Comparison of ENCODE assay signal across 33 cellular contexts in genomic region chr4:21952549-21952948, GRCh38. TPM values are rescaled to one million over a fixed set of nuclear protein-coding genes. Genes with fewer than 3 reads are reported as not detected.
DNase-seq lines count a peak whose midpoint lies in the region; ATAC-seq and TF ChIP-seq lines count a peak whose summit lies in the region.
"Had no signal": no experiment of that assay in that cellular context is flagged by ENCODE, and none has a peak within 500 bp of the region (broad histone marks: within the 10 kb centered on the region; RNA-seq: fewer than 3 reads in every experiment).

No MANE protein-coding gene starts in this region.

- H3K79me2 ChIP-seq in ACC112 (ENCODE audit: control insufficient read depth, insufficient read depth, low read length, unreplicated experiment), result no peaks in the 10 kb centered on the region
- no peaks in the 10 kb centered on the region for H3K79me2 ChIP-seq in OCI-LY3 (ENCODE audit: low read length)

- peaks cover 6% of the 10 kb centered on the region for H3K27me3 ChIP-seq in ACC112 (ENCODE audit: insufficient read depth, low read length)
- no peaks in the 10 kb centered on the region for H3K27me3 ChIP-seq in OCI-LY3 (ENCODE audit: low read depth, low read length)
- H3K27me3 ChIP-seq in prostate gland (replicated peaks; ENCODE audit: insufficient read depth), result no peaks in the 10 kb centered on the region

- H3K27ac ChIP-seq in ACC112 (ENCODE audit: low read depth, low read length) (no peak overlapping the region), OCI-LY3 (ENCODE audit: low read length) (no peak overlapping the region), prostate gland (no peak overlapping the region)
- H3K27ac ChIP-seq: epithelial cell of prostate, SJSA1 had no signal

- H3K9me3 ChIP-seq in OCI-LY3 (ENCODE audit: insufficient read depth, low read length) (no peaks in the 10 kb centered on the region), prostate gland (no peaks in the 10 kb centered on the region)
- H3K9me3 ChIP-seq: BE2C, SJSA1 had no signal

- no peaks in the 10 kb centered on the region for H4K20me1 ChIP-seq in OCI-LY3 (ENCODE audit: insufficient read depth, low read length)

- H3K4me3 ChIP-seq in ACC112 (ENCODE audit: low read depth, low read length) (0 out of 2 replicates have a peak overlapping the region, but pooled peaks have one; percentile 36), OCI-LY3 (ENCODE audit: low read length) (no peak overlapping the region), prostate gland (no peak overlapping the region)
- H3K4me3 ChIP-seq: GM23338, SJSA1 had no signal

- DNase-seq in prostate gland (ENCODE audit: low spot score) (no peak), NCI-H524 treated with DMSO at 0.1 percent for 48 hours (lab: John Stamatoyannopoulos, UW) (no peak)
- DNase-seq in stimulated activated CD8-positive, alpha-beta memory T cell treated with anti-CD3 and anti-CD28 coated beads, Interleukin-4, amount 100 ng/mL, for 48 hours, result no peak
- no peak for DNase-seq in stimulated activated CD4-positive, alpha-beta T cell treated with anti-CD3 and anti-CD28 coated beads, Interleukin-15, amount 100 ng/mL, for 24 hours
- DNase-seq: ACHN; activated CD4-positive, alpha-beta T cell treated with anti-CD3 and anti-CD28 coated beads for 1 hour; activated CD8-positive, alpha-beta memory T cell treated with anti-CD3 and anti-CD28 coated beads for 24 hours; activated effector memory CD4-positive, alpha-beta T cell treated with anti-CD3 and anti-CD28 coated beads, Interleukin-2, amount 50 U/mL, for 16 hours; activated naive CD8-positive, alpha-beta T cell treated with anti-CD3 and anti-CD28 coated beads for 36 hours; activated T-cell treated with anti-CD3 and anti-CD28 coated beads, Interleukin-2, amount 50 U/mL, for 1 hour; aorta; BE2C; DMS153; effector CD4-positive, alpha-beta T cell; glutamatergic neuron; islet precursor cell; midbrain; naive thymus-derived CD8-positive, alpha-beta T cell; NCI-H1092 treated with DMSO at 0.1 percent for 48 hours; NCI-H187 treated with DMSO at 0.1 percent for 48 hours; NCI-H748 treated with DMSO at 0.1 percent for 48 hours; nucleus accumbens; RPMI8226; stimulated activated naive CD8-positive, alpha-beta T cell treated with anti-CD3 and anti-CD28 coated beads, Interleukin-15, amount 100 ng/mL, for 72 hours had no signal

- H3K4me1 ChIP-seq in ACC112 (ENCODE audit: control insufficient read depth, insufficient read depth, low read length, unreplicated experiment), result peaks cover 5% of the 10 kb centered on the region
- peaks cover 11% of the 10 kb centered on the region for H3K4me1 ChIP-seq in OCI-LY3 (ENCODE audit: low read length)
- H3K4me1 ChIP-seq in prostate gland (replicated peaks), result no peaks in the 10 kb centered on the region
- H3K4me1 ChIP-seq: BE2C, SJSA1 had no signal

- peak overlapping the region; percentile 20; the same call in 1 of the 2 replicates for H3K4me2 ChIP-seq in OCI-LY3 (ENCODE audit: low read length)
- H3K4me2 ChIP-seq: GM23338 had no signal

- 74% methylated on average over 3 of the region's 3 CpGs for WGBS in prostate gland

- H3K36me3 ChIP-seq in ACC112 (ENCODE audit: insufficient read depth, low read length) (no peaks in the 10 kb centered on the region), OCI-LY3 (replicated peaks; ENCODE audit: low read depth, low read length) (no peaks in the 10 kb centered on the region), prostate gland (no peaks in the 10 kb centered on the region)
- H3K36me3 ChIP-seq: BE2C, SJSA1 had no signal

- intact Hi-C loops in prostate gland (cut with DNase I), result no loop called here

- no peak for TF ChIP-seq POLR2A in prostate gland (IDR thresholded peaks at IDR 0.05)

- TF ChIP-seq CTCF in OCI-LY3 (IDR thresholded peaks at IDR 0.05; ENCODE audit: low read depth, low read length), result no peak
- TF ChIP-seq CTCF in prostate gland (IDR thresholded peaks at IDR 0.05), result no peak

- ATAC-seq in GM18861 (IDR thresholded peaks at IDR 0.05; ENCODE audit: unreplicated experiment) (peak; percentile 69), HG02852 (IDR thresholded peaks at IDR 0.05; ENCODE audit: unreplicated experiment) (peak; percentile 68)
- ATAC-seq: GM23338; naive thymus-derived CD8-positive, alpha-beta T cell; stimulated activated naive CD8-positive, alpha-beta T cell treated with anti-CD3 and anti-CD28 coated beads, Interleukin-15, amount 100 ng/mL, for 72 hours had no signal

- H3K9ac ChIP-seq in OCI-LY3 (ENCODE audit: low read length), result no peak overlapping the region

- H2AFZ ChIP-seq in ACC112 (ENCODE audit: low read length, unreplicated experiment) (peak overlapping the region; percentile 89), OCI-LY3 (ENCODE audit: low read depth, low read length) (no peak overlapping the region)
- H2AFZ ChIP-seq: GM23338 had no signal

RNA-seq across cellular contexts. Expression of gene KCNIP4, which starts 4.0 kb away (rescaled TPM):
- total RNA-seq in prostate gland, result 1 to 10 TPM in 1 of 2 donors, not detected in 1; 1.2 TPM
- total RNA-seq: activated naive CD8-positive, alpha-beta T cell treated with anti-CD3 and anti-CD28 coated beads for 36 hours; aorta; lower leg skin; naive thymus-derived CD8-positive, alpha-beta T cell; pulmonary artery endothelial cell; SJSA1 had no signal
